In genomic region chr20:62640870-62641748, GRCh38 we compare ENCODE assay signal across 8 cellular contexts. TPM values are rescaled to one million over a fixed set of nuclear protein-coding genes. Genes with fewer than 3 reads are reported as not detected.
DNase-seq lines count a peak whose midpoint lies in the region; ATAC-seq, FAIRE-seq and TF ChIP-seq lines count a peak whose summit lies in the region.

No MANE protein-coding gene starts in this region.

- dilution Hi-C loops in endothelial cell of umbilical vein (cut with MboI; ENCODE audit: extremely low pct_ligation_motif_present, low sequenced_read_pairs): no loop called here

- peak; percentile 66 for DNase-seq in activated CD8-positive, alpha-beta memory T cell treated with anti-CD3 and anti-CD28 coated beads, Interleukin-2, amount 50 U/mL, for 48 hours
- no peak for DNase-seq in activated CD8-positive, alpha-beta memory T cell treated with anti-CD3 and anti-CD28 coated beads for 24 hours
- DNase-seq in Panc1 (ENCODE audit: low read depth, low spot score) (no peak), endothelial cell of umbilical vein (ENCODE audit: low read depth, low spot score) (no peak), pancreas (no peak), retina (no peak)

- no peaks in the 10 kb centered on the region for H3K79me2 ChIP-seq in endothelial cell of umbilical vein (ENCODE audit: control insufficient read depth, insufficient read depth, low read length)

- H3K9me1 ChIP-seq in endothelial cell of umbilical vein (replicated peaks; ENCODE audit: control insufficient read depth, extremely low read depth, insufficient read depth, low read length): no peaks in the 10 kb centered on the region

- no peaks in the 10 kb centered on the region for H4K20me1 ChIP-seq in endothelial cell of umbilical vein (replicated peaks; ENCODE audit: control insufficient read depth, extremely low read depth, insufficient read depth, low read length)

- H3K36me3 ChIP-seq in Panc1 (ENCODE audit: control insufficient read depth, insufficient read depth, low read length): no peaks in the 10 kb centered on the region; the same call in 1 of the 2 replicates
- no peaks in the 10 kb centered on the region for H3K36me3 ChIP-seq in endothelial cell of umbilical vein (ENCODE audit: control insufficient read depth in 2 of 2, extremely low read depth in 1 of 2, insufficient read depth in 2 of 2, low read length in 2 of 2)
- no peaks in the 10 kb centered on the region for H3K36me3 ChIP-seq in pancreas

- in situ Hi-C loops in Panc1 (cut with HindIII; ENCODE audit: low pct_unique_long_range_greater_than_20kb, low sequenced_read_pairs): no loop called here

- FAIRE-seq in endothelial cell of umbilical vein (lab: Jason Lieb, UNC) (no peak), pancreas (lab: Jason Lieb, UNC) (no peak)

- CTCF ChIA-PET in Panc1 (lab: Charles Lee) (no interaction called here), endothelial cell of umbilical vein (lab: Charles Lee) (interaction anchor here (1.4 kb wide), 1 partner anchor 141 kb away, joined by 7 read pairs; no protein-coding TSS in a partner anchor)

- H3K4me3 Mint-ChIP-seq in stimulated activated naive CD8-positive, alpha-beta T cell treated with anti-CD3 and anti-CD28 coated beads, Interleukin-15, Interleukin-2, amounts not matched to agents 100 ng/mL and 50 ng/mL, for 24 hours: peak overlapping the region; percentile 82

- TF ChIP-seq POLR2A in endothelial cell of umbilical vein (IDR thresholded peaks at IDR 0.05; ENCODE audit: low read depth, low read length): no peak

- H3K9me3 Mint-ChIP-seq in stimulated activated naive CD8-positive, alpha-beta T cell treated with anti-CD3 and anti-CD28 coated beads, Interleukin-15, Interleukin-2, amounts not matched to agents 100 ng/mL and 50 ng/mL, for 24 hours: no peaks in the 10 kb centered on the region

- H3K27ac Mint-ChIP-seq in stimulated activated naive CD8-positive, alpha-beta T cell treated with anti-CD3 and anti-CD28 coated beads, Interleukin-15, Interleukin-2, amounts not matched to agents 100 ng/mL and 50 ng/mL, for 24 hours: peak overlapping the region; percentile 94

- peaks cover 14% of the 10 kb centered on the region for H3K36me3 Mint-ChIP-seq in stimulated activated naive CD8-positive, alpha-beta T cell treated with anti-CD3 and anti-CD28 coated beads, Interleukin-15, Interleukin-2, amounts not matched to agents 100 ng/mL and 50 ng/mL, for 24 hours (ENCODE audit: low read depth)

- POLR2A ChIA-PET in Panc1 (lab: Charles Lee) (no interaction called here), endothelial cell of umbilical vein (lab: Charles Lee) (no interaction called here)

- H3K9me3 ChIP-seq in Panc1 (ENCODE audit: control insufficient read depth, insufficient read depth, low read depth, low read length): no peaks in the 10 kb centered on the region
- H3K9me3 ChIP-seq in endothelial cell of umbilical vein (replicated peaks; ENCODE audit: control insufficient read depth, insufficient read depth, low read length): no peaks in the 10 kb centered on the region
- no peaks in the 10 kb centered on the region for H3K9me3 ChIP-seq in pancreas

- BruUV-seq in Panc1 (replicated peaks; lab: Mats Ljungman, UMichigan) (TSS peak; percentile 94), endothelial cell of umbilical vein (replicated peaks; lab: Mats Ljungman, UMichigan) (no TSS peak)

- peaks cover 12% of the 10 kb centered on the region for H3K27me3 Mint-ChIP-seq in stimulated activated naive CD8-positive, alpha-beta T cell treated with anti-CD3 and anti-CD28 coated beads, Interleukin-15, Interleukin-2, amounts not matched to agents 100 ng/mL and 50 ng/mL, for 24 hours

- 68 to 77% methylated on average over 27 of the region's 27 CpGs for WGBS in pancreas, 2 donors

- TF ChIP-seq CTCF in Panc1 (IDR thresholded peaks at IDR 0.05): no peak
- no peak for TF ChIP-seq CTCF in endothelial cell of umbilical vein (IDR thresholded peaks at IDR 0.05; ENCODE audit: extremely low read depth in 1 of 2, insufficient read depth in 1 of 2, low read depth in 1 of 2, low read length in 2 of 2)
- TF ChIP-seq CTCF in pancreas (IDR thresholded peaks at IDR 0.05): no peak

- peak overlapping the region; percentile 97 for H3K27ac ChIP-seq in Panc1 (ENCODE audit: low read length)
- no peak overlapping the region for H3K27ac ChIP-seq in endothelial cell of umbilical vein (ENCODE audit: insufficient read depth, low read depth, low read length)
- no peak overlapping the region for H3K27ac ChIP-seq in pancreas

- peak overlapping the region; percentile 38 for H3K4me2 ChIP-seq in endothelial cell of umbilical vein (ENCODE audit: insufficient read depth, low read length)

- H3K27me3 ChIP-seq in Panc1 (ENCODE audit: control insufficient read depth, insufficient read depth, low read length): no peaks in the 10 kb centered on the region
- H3K27me3 ChIP-seq in endothelial cell of umbilical vein (ENCODE audit: control insufficient read depth in 2 of 2, insufficient read depth in 2 of 2, low read length in 2 of 2): peaks cover 0 to 5% of the 10 kb centered on the region in 2 experiments
- no peaks in the 10 kb centered on the region for H3K27me3 ChIP-seq in pancreas

- intact Hi-C loops in Panc1 (cut with micrococcal nuclease; ENCODE audit: unreplicated experiment) (no loop called here), endothelial cell of umbilical vein (cut with micrococcal nuclease) (no loop called here), pancreas (cut with DNase I) (no loop called here)

- H3K4me1 ChIP-seq in Panc1 (ENCODE audit: control insufficient read depth, insufficient read depth, low read length): peaks cover 52% of the 10 kb centered on the region
- peaks cover 4% of the 10 kb centered on the region for H3K4me1 ChIP-seq in endothelial cell of umbilical vein (ENCODE audit: control insufficient read depth, extremely low read depth, insufficient read depth, low read length)
- peaks cover 0 to 13% (median 5%) of the 10 kb centered on the region in 3 donors for H3K4me1 ChIP-seq in pancreas

- H3K9ac ChIP-seq in endothelial cell of umbilical vein (replicated peaks; ENCODE audit: extremely low read depth, insufficient read depth, low read length): no peak overlapping the region

- peak overlapping the region; percentile 52 for H2AFZ ChIP-seq in endothelial cell of umbilical vein (ENCODE audit: low read depth, low read length)

- peaks cover 23% of the 10 kb centered on the region for H3K4me1 Mint-ChIP-seq in stimulated activated naive CD8-positive, alpha-beta T cell treated with anti-CD3 and anti-CD28 coated beads, Interleukin-15, Interleukin-2, amounts not matched to agents 100 ng/mL and 50 ng/mL, for 24 hours (ENCODE audit: low read depth)

- ATAC-seq in Panc1: no peak
- no peak for ATAC-seq in pancreas
- ATAC-seq in GM21381 (IDR thresholded peaks at IDR 0.05; ENCODE audit: unreplicated experiment): no peak

- peak overlapping the region; percentile 65 to 80 for H3K4me3 ChIP-seq in Panc1 (ENCODE audit: low read depth in 2 of 2, low read length in 2 of 2)
- no peak overlapping the region for H3K4me3 ChIP-seq in endothelial cell of umbilical vein (replicated peaks in 1 of 3; ENCODE audit: insufficient read depth in 1 of 3, low read depth in 1 of 3, low read length in 3 of 3)
- H3K4me3 ChIP-seq in pancreas: no peak overlapping the region

TF ChIP-seq in endothelial cell of umbilical vein, 7 proteins besides CTCF, POLR2A, EP300 and RAD21:
- TF ChIP-seq, protein P1, sequence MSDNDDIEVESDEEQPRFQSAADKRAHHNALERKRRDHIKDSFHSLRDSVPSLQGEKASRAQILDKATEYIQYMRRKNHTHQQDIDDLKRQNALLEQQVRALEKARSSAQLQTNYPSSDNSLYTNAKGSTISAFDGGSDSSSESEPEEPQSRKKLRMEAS (IDR thresholded peaks at IDR 0.05; ENCODE audit: insufficient read depth, insufficient read length): no peak
- TF ChIP-seq JUN (IDR thresholded peaks at IDR 0.05; ENCODE audit: borderline replicate concordance, insufficient read depth, insufficient read length, low read depth) (no peak), MYC (IDR thresholded peaks at IDR 0.05; ENCODE audit: low read depth, low read length) (no peak), GATA2 (IDR thresholded peaks at IDR 0.05; ENCODE audit: insufficient read depth, insufficient read length, low read depth, low read length) (no peak), FOS (IDR thresholded peaks at IDR 0.05; ENCODE audit: borderline replicate concordance, insufficient read depth, low read length) (no peak), POLR2AphosphoS5 (IDR thresholded peaks at IDR 0.05; ENCODE audit: insufficient read depth, low read depth, low read length) (no peak), EZH2 (IDR thresholded peaks at IDR 0.05; ENCODE audit: borderline replicate concordance, low read depth, low read length, severe bottlenecking) (no peak)

RNA-seq across cellular contexts. Expression of gene SLCO4A1, which starts 1.2 kb away (rescaled TPM):
- total RNA-seq in Panc1 (2021; ENCODE audit: unreplicated experiment): 167 TPM
- polyA plus RNA-seq in Panc1 (2012; ENCODE audit: insufficient read length): 145 TPM
- 3.3 and 4.1 TPM in 2 replicates for total RNA-seq in endothelial cell of umbilical vein
- 0.92 and 1.4 TPM in 2 replicates for polyA plus RNA-seq in endothelial cell of umbilical vein
- 1.1 and 1.4 TPM in 2 replicates for polyA plus RNA-seq in endothelial cell of umbilical vein (2011; cell fraction: cytosol; rRNA removed)
- 2.6 and 3.5 TPM in 2 replicates for polyA plus RNA-seq in endothelial cell of umbilical vein (2011; cell fraction: nucleus; rRNA removed)
- polyA plus RNA-seq in endothelial cell of umbilical vein (2012): 3.8 and 5.4 TPM in 2 replicates
- polyA minus RNA-seq in endothelial cell of umbilical vein: 0.55 and 1.00 TPM in 2 replicates
- 30.2 TPM for polyA minus RNA-seq in endothelial cell of umbilical vein (2011; cell fraction: cytosol; rRNA and poly(A)+ RNA removed)
- 1.1 and 1.7 TPM in 2 replicates for polyA minus RNA-seq in endothelial cell of umbilical vein (2011; cell fraction: nucleus; rRNA and poly(A)+ RNA removed)
- 1 to 10 TPM; 1.2 to 5.1 (median 1.8) TPM for total RNA-seq in pancreas
- polyA plus RNA-seq in pancreas: 10 to 100 TPM in 1 of 2 donors, 1 to 10 TPM in 1; 7.4 to 15.9 TPM

Comparison
In these comparisons a context has a peak if more than half of its experiments do, and no peak if none do; other contexts are left out.
1. H3K4me3 ChIP-seq: peak in Panc1 (2 of 2); none in endothelial cell of umbilical vein (0 of 3) and pancreas (0 of 4).
2. RNA of gene SLCO4A1, which starts 1.2 kb away (total RNA-seq): 167 TPM in Panc1 (single experiment); 3.3 to 4.1 TPM in endothelial cell of umbilical vein and 1.2 to 5.1 TPM in pancreas; every median in the first group is over 10 times any median in the second.